1 cellular context compared by ENCODE assay signal in genomic region chr17:28891201-28891600, GRCh38.
TF ChIP-seq lines count a peak whose summit lies in the region.

No MANE protein-coding gene starts in this region.

TF ChIP-seq in K562, 482 proteins besides CTCF, POLR2A, EP300 and RAD21:
- TF ChIP-seq CBX5 (IDR thresholded peaks at IDR 0.05; ENCODE audit: borderline replicate concordance, low read depth), result no peak
- TF ChIP-seq PKNOX1 (IDR thresholded peaks at IDR 0.05), result peak; percentile 56
